In the genomic region with DNA sequence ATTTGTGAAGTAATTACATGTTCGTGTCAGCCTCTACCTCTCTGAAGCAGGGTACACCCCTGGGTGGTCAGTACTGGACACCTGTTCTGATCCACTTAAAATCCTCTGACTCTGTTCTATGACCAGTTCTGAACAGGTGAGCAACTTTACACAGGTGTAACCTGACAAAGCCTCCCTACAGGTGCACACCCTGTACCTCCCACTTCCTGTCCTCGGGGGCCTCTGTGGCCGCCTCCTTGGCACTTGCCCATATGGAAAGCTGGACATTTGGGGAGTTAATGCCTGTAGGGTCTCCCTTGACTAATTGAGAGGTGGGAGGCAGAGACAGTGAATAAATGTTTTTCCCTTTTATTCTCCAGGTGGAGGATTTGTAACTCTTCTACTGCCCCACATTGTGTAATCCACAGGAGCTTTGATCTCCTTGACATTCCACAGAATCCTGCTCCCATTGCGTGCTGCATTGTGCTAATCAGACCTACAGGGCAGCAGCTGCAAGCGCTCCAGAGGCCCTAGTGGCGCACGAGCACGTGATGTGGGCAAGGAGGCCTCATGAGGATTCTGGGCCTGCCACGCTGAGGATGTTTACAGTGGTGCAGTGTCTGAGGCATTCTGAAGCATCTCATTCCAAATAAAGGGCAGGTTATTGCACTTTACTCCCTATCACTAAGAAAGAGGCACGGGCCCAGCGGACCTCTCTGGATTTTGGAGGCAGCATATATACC, we compare ENCODE assay signal across 10 cellular contexts. TPM values are rescaled to one million over a fixed set of nuclear protein-coding genes. Genes with fewer than 3 reads are reported as not detected.
DNase-seq lines count a peak whose midpoint lies in the region; ATAC-seq and TF ChIP-seq lines count a peak whose summit lies in the region.
"Had no signal": no experiment of that assay in that cellular context is flagged by ENCODE, and none has a peak within 500 bp of the region (broad histone marks: within the 10 kb centered on the region; RNA-seq: fewer than 3 reads in every experiment).

No MANE protein-coding gene starts in this region.

- H3K27ac Mint-ChIP-seq in natural killer cell treated with Interleukin-12 subunit alpha and Interleukin-12 subunit beta and Interleukin-15 and Interleukin-18, amount 100 ng/mL, for 72 hours: no peak overlapping the region
- no peak overlapping the region for H3K27ac Mint-ChIP-seq in natural killer cell
- H3K27ac Mint-ChIP-seq: activated T-helper 17 cell treated with anti-CD3 and anti-CD28 coated beads, Interleukin-2, amount 50 U/mL, for 72 hours had no signal

- H3K36me3 Mint-ChIP-seq in natural killer cell treated with Interleukin-12 subunit alpha and Interleukin-12 subunit beta and Interleukin-15 and Interleukin-18, amount 100 ng/mL, for 72 hours: no peaks in the 10 kb centered on the region
- no peaks in the 10 kb centered on the region for H3K36me3 Mint-ChIP-seq in natural killer cell

- no peak overlapping the region for H3K27ac ChIP-seq in aorta (ENCODE audit: low read depth in 1 of 2, low read length in 2 of 2)

- ATAC-seq in natural killer cell treated with Interleukin-12 subunit alpha and Interleukin-12 subunit beta and Interleukin-15 and Interleukin-18, amount 100 ng/mL, for 72 hours: no peak
- no peak for ATAC-seq in natural killer cell
- no peak for ATAC-seq in aorta (ENCODE audit: low FRiP score)
- no peak for ATAC-seq in HG03175 (IDR thresholded peaks at IDR 0.05; ENCODE audit: unreplicated experiment)
- ATAC-seq: activated T-helper 17 cell treated with anti-CD3 and anti-CD28 coated beads, Interleukin-2, amount 50 U/mL, for 72 hours had no signal

- H3K27me3 Mint-ChIP-seq in natural killer cell treated with Interleukin-12 subunit alpha and Interleukin-12 subunit beta and Interleukin-15 and Interleukin-18, amount 100 ng/mL, for 72 hours: peaks cover 9 to 25% of the 10 kb centered on the region in 2 donors
- peaks cover 10 to 17% of the 10 kb centered on the region in 2 donors for H3K27me3 Mint-ChIP-seq in natural killer cell (ENCODE audit: low read depth in 2 of 2)
- H3K27me3 Mint-ChIP-seq: activated T-helper 17 cell treated with anti-CD3 and anti-CD28 coated beads, Interleukin-2, amount 50 U/mL, for 72 hours had no signal

- no peak overlapping the region for H3K4me3 ChIP-seq in aorta (ENCODE audit: low read length in 2 of 2)

- H3K4me1 ChIP-seq in aorta (ENCODE audit: control insufficient read depth in 1 of 2, insufficient read depth in 2 of 2, low read length in 2 of 2): no peaks in the 10 kb centered on the region

- no peaks in the 10 kb centered on the region for H3K9me3 Mint-ChIP-seq in natural killer cell treated with Interleukin-12 subunit alpha and Interleukin-12 subunit beta and Interleukin-15 and Interleukin-18, amount 100 ng/mL, for 72 hours
- no peaks in the 10 kb centered on the region for H3K9me3 Mint-ChIP-seq in natural killer cell
- H3K9me3 Mint-ChIP-seq: activated T-helper 17 cell treated with anti-CD3 and anti-CD28 coated beads, Interleukin-2, amount 50 U/mL, for 72 hours had no signal

- H3K4me3 Mint-ChIP-seq in natural killer cell treated with Interleukin-12 subunit alpha and Interleukin-12 subunit beta and Interleukin-15 and Interleukin-18, amount 100 ng/mL, for 72 hours: no peak overlapping the region
- H3K4me3 Mint-ChIP-seq in natural killer cell: no peak overlapping the region
- H3K4me3 Mint-ChIP-seq: activated T-helper 17 cell treated with anti-CD3 and anti-CD28 coated beads, Interleukin-2, amount 50 U/mL, for 72 hours had no signal

- no peaks in the 10 kb centered on the region for H3K9me3 ChIP-seq in aorta (ENCODE audit: control insufficient read depth, low read length)

- peak; percentile 58 for DNase-seq in natural killer cell treated with Interleukin-12 subunit alpha and Interleukin-12 subunit beta and Interleukin-15 and Interleukin-18, amount 100 ng/mL, for 72 hours (ENCODE audit: low spot score)
- no peak for DNase-seq in natural killer cell
- peak; percentile 50 for DNase-seq in SK-N-DZ (ENCODE audit: low spot score)
- DNase-seq in left kidney (ENCODE audit: low read depth, low spot score): peak; percentile 64
- peak; percentile 17 to 73 for DNase-seq in aorta
- no peak for DNase-seq in 8988T
- DNase-seq in central memory CD4-positive, alpha-beta T cell: no peak
- DNase-seq: MM.1S had no signal

- TF ChIP-seq CTCF in natural killer cell (IDR thresholded peaks at IDR 0.05): no peak

- intact Hi-C loops in natural killer cell (cut with micrococcal nuclease) (no loop called here), aorta (cut with DNase I) (no loop called here)

- 90% methylated on average over 11 of the region's 11 CpGs for WGBS in aorta, 2 donors

- no peaks in the 10 kb centered on the region for H3K4me1 Mint-ChIP-seq in natural killer cell treated with Interleukin-12 subunit alpha and Interleukin-12 subunit beta and Interleukin-15 and Interleukin-18, amount 100 ng/mL, for 72 hours (ENCODE audit: low read depth in 2 of 2)
- H3K4me1 Mint-ChIP-seq in natural killer cell: no peaks in the 10 kb centered on the region
- H3K4me1 Mint-ChIP-seq: activated T-helper 17 cell treated with anti-CD3 and anti-CD28 coated beads, Interleukin-2, amount 50 U/mL, for 72 hours had no signal

- no peaks in the 10 kb centered on the region for H3K27me3 ChIP-seq in aorta (ENCODE audit: control insufficient read depth in 1 of 2, insufficient read depth in 2 of 2, low read length in 1 of 2)

- peaks cover 0 to 3% of the 10 kb centered on the region in 2 donors for H3K36me3 ChIP-seq in aorta (ENCODE audit: control insufficient read depth in 1 of 2, insufficient read depth in 2 of 2, low read length in 1 of 2)

RNA-seq across cellular contexts. Expression of gene BATF, which starts 45.8 kb away (rescaled TPM):
- 100 to 1,000 TPM; 219 to 220 TPM for total RNA-seq in natural killer cell treated with Interleukin-12 subunit alpha and Interleukin-12 subunit beta and Interleukin-15 and Interleukin-18, amount 100 ng/mL, for 72 hours
- total RNA-seq in natural killer cell: 10 to 100 TPM; 12.6 to 32.5 (median 21.4) TPM
- not detected in 2 replicates for polyA plus RNA-seq in SK-N-DZ (2014; cell fraction: cytosol; rRNA removed)
- polyA plus RNA-seq in SK-N-DZ (2014; cell fraction: nucleus; rRNA removed): not detected in 2 replicates
- 1 to 10 TPM; 2.6 to 3.2 TPM for total RNA-seq in aorta
- 1 to 10 TPM; 2.1 to 8.0 TPM for polyA plus RNA-seq in aorta

RNA-seq across cellular contexts. Expression of gene JDP2, which starts 48.6 kb away (rescaled TPM):
- under 1 TPM; 0.61 to 0.83 TPM for total RNA-seq in natural killer cell treated with Interleukin-12 subunit alpha and Interleukin-12 subunit beta and Interleukin-15 and Interleukin-18, amount 100 ng/mL, for 72 hours
- 10 to 100 TPM in 1 of 3 donors, 1 to 10 TPM in 2; 1.9 to 10.5 (median 3.2) TPM for total RNA-seq in natural killer cell
- polyA plus RNA-seq in SK-N-DZ (2014; cell fraction: cytosol; rRNA removed): 4.4 and 5.8 TPM in 2 replicates
- polyA plus RNA-seq in SK-N-DZ (2014; cell fraction: nucleus; rRNA removed): 3.3 and 3.5 TPM in 2 replicates
- total RNA-seq in aorta: 10 to 100 TPM; 48.3 to 50.2 TPM
- 10 to 100 TPM; 20.9 to 39.7 TPM for polyA plus RNA-seq in aorta

Comparison
In these comparisons a context has a peak if more than half of its experiments do, and no peak if none do; other contexts are left out.
1. DNase-seq: peak in natural killer cell treated with Interleukin-12 subunit alpha and Interleukin-12 subunit beta and Interleukin-15 and Interleukin-18, amount 100 ng/mL, for 72 hours (single experiment), SK-N-DZ (single experiment), left kidney (single experiment) and aorta (2 of 2); none in natural killer cell (single experiment), 8988T (single experiment) and central memory CD4-positive, alpha-beta T cell (single experiment).
2. RNA of gene BATF, which starts 45.8 kb away (total RNA-seq): 219 to 220 TPM in natural killer cell treated with Interleukin-12 subunit alpha and Interleukin-12 subunit beta and Interleukin-15 and Interleukin-18, amount 100 ng/mL, for 72 hours; 12.6 to 32.5 TPM in natural killer cell and 2.6 to 3.2 TPM in aorta; every median in the first group is over 4 times any median in the second.
3. RNA of gene JDP2, which starts 48.6 kb away (total RNA-seq): 48.3 to 50.2 TPM in aorta; 1.9 to 10.5 TPM in natural killer cell and 0.61 to 0.83 TPM in natural killer cell treated with Interleukin-12 subunit alpha and Interleukin-12 subunit beta and Interleukin-15 and Interleukin-18, amount 100 ng/mL, for 72 hours; every median in the first group is over 4 times any median in the second.